Comparison of ENCODE assay signal across 15 cellular contexts in genomic region chr3:46284981-46285683, GRCh38. TPM values are rescaled to one million over a fixed set of nuclear protein-coding genes. Genes with fewer than 3 reads are reported as not detected.
DNase-seq lines count a peak whose midpoint lies in the region; ATAC-seq and TF ChIP-seq lines count a peak whose summit lies in the region.
"Had no signal": no experiment of that assay in that cellular context is flagged by ENCODE, and none has a peak within 500 bp of the region (broad histone marks: within the 10 kb centered on the region; RNA-seq: fewer than 3 reads in every experiment).

No MANE protein-coding gene starts in this region.

- H3K4me3 Mint-ChIP-seq in activated CD4-positive, alpha-beta T cell treated with anti-CD3 and anti-CD28 coated beads, Interleukin-2, amount 10 ng/mL, durations not matched to agents 7 days and 5 days, result peak overlapping the region; percentile 25
- H3K4me3 Mint-ChIP-seq: brain had no signal

- intact Hi-C loops in heart left ventricle (cut with DNase I), result no loop called here

- H3K9me3 ChIP-seq in heart left ventricle, result no peaks in the 10 kb centered on the region

- in situ Hi-C loops in brain microvascular endothelial cell (cut with HindIII; ENCODE audit: low pct_ligation_motif_present, low sequenced_read_pairs), result no loop called here

- peak overlapping the region in 1 of 12 donors; percentile 28 for H3K27ac ChIP-seq in heart left ventricle
- no peak overlapping the region for H3K27ac ChIP-seq in brain microvascular endothelial cell
- H3K27ac ChIP-seq: VCaP had no signal

- POLR2A ChIA-PET in activated CD4-positive, alpha-beta T cell treated with anti-CD3 and anti-CD28 coated beads, Interleukin-2, amount 10 ng/mL, durations not matched to agents 7 days and 5 days (lab: Charles Lee), result no interaction called here
- POLR2A ChIA-PET in HEK293T (lab: Yijun Ruan, JAX), result no interaction called here

- H3K4me3 ChIP-seq in heart left ventricle (no peak overlapping the region), brain microvascular endothelial cell (ENCODE audit: low read depth, low read length) (no peak overlapping the region)

- H3K27ac Mint-ChIP-seq in activated CD4-positive, alpha-beta T cell treated with anti-CD3 and anti-CD28 coated beads, Interleukin-2, amount 10 ng/mL, durations not matched to agents 7 days and 5 days, result peak overlapping the region; percentile 54
- H3K27ac Mint-ChIP-seq: brain had no signal

- DNase-seq in stimulated activated naive CD4-positive, alpha-beta T cell treated with Interleukin-2 at 50 U/mL for 16 hours (lab: John Stamatoyannopoulos, UW), result peak; percentile 65
- no peak for DNase-seq in stimulated activated naive CD4-positive, alpha-beta T cell (lab: John Stamatoyannopoulos, UW)
- DNase-seq in activated CD4-positive, alpha-beta T cell treated with anti-CD3 and anti-CD28 coated beads, Interleukin-2, amount 10 ng/mL, durations not matched to agents 7 days and 5 days, result peak; percentile 56
- DNase-seq in heart left ventricle (peak in 1 of 5 donors; percentile 52), brain microvascular endothelial cell (no peak), NCI-H1694 treated with DMSO at 0.1 percent for 48 hours (lab: John Stamatoyannopoulos, UW) (no peak), HEK293T (ENCODE audit: extremely low spot score) (no peak)
- DNase-seq: hippocampal formation, mesendoderm, NCI-H2029 treated with DMSO at 0.1 percent for 48 hours had no signal

- H3K4me1 ChIP-seq in heart left ventricle, result peaks cover 0 to 50% (median 0%) of the 10 kb centered on the region in 12 donors

- WGBS in heart left ventricle, 4 donors, result 45 to 60% (median 55%) methylated on average over 6 of the region's 6 CpGs

- ATAC-seq in heart left ventricle (peak in 3 of 4 donors; percentile 42 to 58 (median 45)), GM18907 (IDR thresholded peaks at IDR 0.05; ENCODE audit: unreplicated experiment) (no peak)
- ATAC-seq: HCT116 had no signal

- peaks cover 74% of the 10 kb centered on the region for H3K4me1 Mint-ChIP-seq in activated CD4-positive, alpha-beta T cell treated with anti-CD3 and anti-CD28 coated beads, Interleukin-2, amount 10 ng/mL, durations not matched to agents 7 days and 5 days
- H3K4me1 Mint-ChIP-seq: brain had no signal

- H3K36me3 ChIP-seq in heart left ventricle, result no peaks in the 10 kb centered on the region
- no peaks in the 10 kb centered on the region for H3K36me3 ChIP-seq in brain microvascular endothelial cell (replicated peaks)

- H3K27me3 ChIP-seq in heart left ventricle (no peaks in the 10 kb centered on the region), brain microvascular endothelial cell (replicated peaks) (no peaks in the 10 kb centered on the region)

- no peak for TF ChIP-seq POLR2A in heart left ventricle (IDR thresholded peaks at IDR 0.05)

- peaks cover 13% of the 10 kb centered on the region for H3K36me3 Mint-ChIP-seq in activated CD4-positive, alpha-beta T cell treated with anti-CD3 and anti-CD28 coated beads, Interleukin-2, amount 10 ng/mL, durations not matched to agents 7 days and 5 days (ENCODE audit: low read depth)
- H3K36me3 Mint-ChIP-seq: brain had no signal

- peaks cover 2% of the 10 kb centered on the region for H3K9me3 Mint-ChIP-seq in activated CD4-positive, alpha-beta T cell treated with anti-CD3 and anti-CD28 coated beads, Interleukin-2, amount 10 ng/mL, durations not matched to agents 7 days and 5 days

- H3K27me3 Mint-ChIP-seq in activated CD4-positive, alpha-beta T cell treated with anti-CD3 and anti-CD28 coated beads, Interleukin-2, amount 10 ng/mL, durations not matched to agents 7 days and 5 days, result peaks cover 5% of the 10 kb centered on the region
- H3K27me3 Mint-ChIP-seq: brain had no signal

- CTCF ChIA-PET in activated CD4-positive, alpha-beta T cell treated with anti-CD3 and anti-CD28 coated beads, Interleukin-2, amount 10 ng/mL, durations not matched to agents 7 days and 5 days (lab: Charles Lee), result interaction anchor here (0.9 to 3.6 kb wide), 10 partner anchors 9 to 172 kb away, joined by 3 to 18 read pairs (median 4); partner anchors contain the start of gene CCR5
- CTCF ChIA-PET in HEK293T (lab: Yijun Ruan, JAX), result no interaction called here

- TF ChIP-seq CTCF in heart left ventricle (IDR thresholded peaks at IDR 0.05), result no peak
- TF ChIP-seq CTCF in brain microvascular endothelial cell (IDR thresholded peaks at IDR 0.05; ENCODE audit: low read depth, low read length, missing control alignments), result no peak

TF ChIP-seq in HEK293T, 16 proteins besides CTCF, POLR2A, EP300 and RAD21:
- TF ChIP-seq CTBP1 (IDR thresholded peaks at IDR 0.05; ENCODE audit: borderline replicate concordance) (no peak), L3MBTL2 (conservative IDR thresholded peaks at IDR 0.05) (no peak), SUZ12 (IDR thresholded peaks at IDR 0.05) (no peak), FOXM1 (IDR thresholded peaks at IDR 0.05; ENCODE audit: borderline replicate concordance) (no peak), ARNT (IDR thresholded peaks at IDR 0.05) (no peak), PKNOX1 (IDR thresholded peaks at IDR 0.05) (no peak), FOXK2 (IDR thresholded peaks at IDR 0.05) (no peak), BHLHE40 (IDR thresholded peaks at IDR 0.05; ENCODE audit: borderline replicate concordance) (no peak), LEF1 (IDR thresholded peaks at IDR 0.05; ENCODE audit: borderline replicate concordance) (no peak)

RNA-seq across cellular contexts. Expression of gene CCR3, which starts 42.9 kb away (rescaled TPM):
- total RNA-seq in activated CD4-positive, alpha-beta T cell treated with anti-CD3 and anti-CD28 coated beads, Interleukin-2, amount 10 ng/mL, durations not matched to agents 7 days and 5 days, result not detected
- under 1 TPM in 2 of 9 donors, not detected in 7; 0.20 to 0.27 TPM for total RNA-seq in heart left ventricle
- polyA plus RNA-seq in heart left ventricle, result not detected
- total RNA-seq: urinary bladder had no signal
- polyA plus RNA-seq: urinary bladder had no signal

Comparison
In these comparisons a context has a peak if more than half of its experiments do, and no peak if none do; other contexts are left out.
1. DNase-seq: peak in stimulated activated naive CD4-positive, alpha-beta T cell treated with Interleukin-2 at 50 U/mL for 16 hours (single experiment) and activated CD4-positive, alpha-beta T cell treated with anti-CD3 and anti-CD28 coated beads, Interleukin-2, amount 10 ng/mL, durations not matched to agents 7 days and 5 days (single experiment); none in stimulated activated naive CD4-positive, alpha-beta T cell (0 of 6), brain microvascular endothelial cell (single experiment), NCI-H1694 treated with DMSO at 0.1 percent for 48 hours (single experiment) and HEK293T (single experiment).